ENCODE assay signal across 8 cellular contexts in genomic region chr1:154181944-154182341, GRCh38. TPM values are rescaled to one million over a fixed set of nuclear protein-coding genes. Genes with fewer than 3 reads are reported as not detected.
A peak's percentile ranks its signal among the peaks of the same experiment; 100 is the strongest.
DNase-seq lines count a peak whose midpoint lies in the region; ATAC-seq, FAIRE-seq and TF ChIP-seq lines count a peak whose summit lies in the region.

No MANE protein-coding gene starts in this region.

- peaks cover 70% of the 10 kb centered on the region for H3K4me1 Mint-ChIP-seq in activated naive CD4-positive, alpha-beta T cell treated with anti-CD3 and anti-CD28 coated beads, Interleukin-2, amount 10 ng/mL, durations not matched to agents 7 days and 5 days

- TF ChIP-seq CTCF in astrocyte of the spinal cord (IDR thresholded peaks at IDR 0.05; ENCODE audit: low read depth, low read length) (no peak), lung (IDR thresholded peaks at IDR 0.05; ENCODE audit: control extremely low read depth, extremely low read depth) (no peak)

- in situ Hi-C loops in astrocyte of the spinal cord (cut with HindIII; ENCODE audit: low sequenced_read_pairs) = no loop called here

- 0% methylated on average over 6 of the region's 6 CpGs for WGBS in lung, 2 donors

- H3K27me3 Mint-ChIP-seq in activated naive CD4-positive, alpha-beta T cell treated with anti-CD3 and anti-CD28 coated beads, Interleukin-2, amount 10 ng/mL, durations not matched to agents 7 days and 5 days = peaks cover 10% of the 10 kb centered on the region

- H3K36me3 Mint-ChIP-seq in activated naive CD4-positive, alpha-beta T cell treated with anti-CD3 and anti-CD28 coated beads, Interleukin-2, amount 10 ng/mL, durations not matched to agents 7 days and 5 days = peaks cover 53% of the 10 kb centered on the region

- DNase-seq in activated naive CD4-positive, alpha-beta T cell treated with anti-CD3 and anti-CD28 coated beads, Interleukin-2, amount 10 ng/mL, durations not matched to agents 7 days and 5 days = no peak
- DNase-seq in activated naive CD4-positive, alpha-beta T cell treated with anti-CD3 and anti-CD28 coated beads, Interleukin-2, amount 50 U/mL, for 16 hours = no peak
- DNase-seq in astrocyte of the spinal cord (ENCODE audit: low read depth, low spot score) (no peak), lung (ENCODE audit: low spot score) (no peak), urothelium cell line (ENCODE audit: low spot score) (peak; percentile 13), DMS53 (lab: John Stamatoyannopoulos, UW) (no peak), NCI-H1092 (lab: John Stamatoyannopoulos, UW) (no peak)

- H3K4me3 ChIP-seq in astrocyte of the spinal cord (ENCODE audit: low read depth, low read length) = peak overlapping the region; percentile 96
- peak overlapping the region; percentile 81 for H3K4me3 ChIP-seq in lung

- H3K27ac Mint-ChIP-seq in activated naive CD4-positive, alpha-beta T cell treated with anti-CD3 and anti-CD28 coated beads, Interleukin-2, amount 10 ng/mL, durations not matched to agents 7 days and 5 days = peak overlapping the region; percentile 99

- peak overlapping the region; percentile 100 for H3K4me3 Mint-ChIP-seq in activated naive CD4-positive, alpha-beta T cell treated with anti-CD3 and anti-CD28 coated beads, Interleukin-2, amount 10 ng/mL, durations not matched to agents 7 days and 5 days

- H3K4me1 ChIP-seq in lung (ENCODE audit: control insufficient read depth in 2 of 2, insufficient read depth in 2 of 2, low read length in 2 of 2) = peaks cover 8 to 37% of the 10 kb centered on the region in 2 donors

- CTCF ChIA-PET in activated naive CD4-positive, alpha-beta T cell treated with anti-CD3 and anti-CD28 coated beads, Interleukin-2, amount 10 ng/mL, durations not matched to agents 7 days and 5 days (lab: Charles Lee) = interaction anchor here (1.4 to 1.9 kb wide), 2 partner anchors 17 to 147 kb away, joined by 3 to 4 read pairs; no protein-coding TSS in a partner anchor

- no peaks in the 10 kb centered on the region for H3K9me3 Mint-ChIP-seq in activated naive CD4-positive, alpha-beta T cell treated with anti-CD3 and anti-CD28 coated beads, Interleukin-2, amount 10 ng/mL, durations not matched to agents 7 days and 5 days

- FAIRE-seq in urothelium cell line (lab: Jason Lieb, UNC) = no peak

- peaks cover 0 to 10% of the 10 kb centered on the region in 2 donors for H3K36me3 ChIP-seq in lung (ENCODE audit: control insufficient read depth in 2 of 2, insufficient read depth in 2 of 2, low read length in 2 of 2)

- peak overlapping the region; percentile 91 to 95 for H3K27ac ChIP-seq in lung (ENCODE audit: low read depth in 1 of 2, low read length in 1 of 2)

- no peaks in the 10 kb centered on the region for H3K27me3 ChIP-seq in lung (ENCODE audit: control insufficient read depth, insufficient read depth)

- no peak for ATAC-seq in lung (ENCODE audit: insufficient read depth, low FRiP score)
- no peak for ATAC-seq in GM18867 (IDR thresholded peaks at IDR 0.05; ENCODE audit: unreplicated experiment)

- H3K9me3 ChIP-seq in lung (ENCODE audit: control insufficient read depth in 2 of 2, insufficient read depth in 1 of 2, low read length in 1 of 2) = no peaks in the 10 kb centered on the region

RNA-seq across cellular contexts. Expression of gene TPM3, which starts 10.0 kb away (rescaled TPM):
- 100 to 1,000 TPM; 164 to 433 TPM for total RNA-seq in lung
- 100 to 1,000 TPM; 178 to 482 TPM for polyA plus RNA-seq in lung

RNA-seq across cellular contexts. Expression of gene CFAP141, which starts 24.2 kb away (rescaled TPM):
- 1 to 10 TPM; 3.2 to 5.4 TPM for total RNA-seq in lung
- 1 to 10 TPM; 3.7 to 8.4 TPM for polyA plus RNA-seq in lung

RNA-seq across cellular contexts. Expression of gene NUP210L, which starts 27.1 kb away (rescaled TPM):
- under 1 TPM; 0.09 to 0.26 TPM for total RNA-seq in lung
- polyA plus RNA-seq in lung = under 1 TPM; 0.03 to 0.08 TPM

RNA-seq across cellular contexts. Expression of gene UBAP2L, which starts 38.8 kb away (rescaled TPM):
- 100 to 1,000 TPM; 126 to 147 TPM for total RNA-seq in lung
- polyA plus RNA-seq in lung = 10 to 100 TPM; 67.3 to 84.2 TPM
